ENCODE assay signal across 1 cellular context in the genomic region with DNA sequence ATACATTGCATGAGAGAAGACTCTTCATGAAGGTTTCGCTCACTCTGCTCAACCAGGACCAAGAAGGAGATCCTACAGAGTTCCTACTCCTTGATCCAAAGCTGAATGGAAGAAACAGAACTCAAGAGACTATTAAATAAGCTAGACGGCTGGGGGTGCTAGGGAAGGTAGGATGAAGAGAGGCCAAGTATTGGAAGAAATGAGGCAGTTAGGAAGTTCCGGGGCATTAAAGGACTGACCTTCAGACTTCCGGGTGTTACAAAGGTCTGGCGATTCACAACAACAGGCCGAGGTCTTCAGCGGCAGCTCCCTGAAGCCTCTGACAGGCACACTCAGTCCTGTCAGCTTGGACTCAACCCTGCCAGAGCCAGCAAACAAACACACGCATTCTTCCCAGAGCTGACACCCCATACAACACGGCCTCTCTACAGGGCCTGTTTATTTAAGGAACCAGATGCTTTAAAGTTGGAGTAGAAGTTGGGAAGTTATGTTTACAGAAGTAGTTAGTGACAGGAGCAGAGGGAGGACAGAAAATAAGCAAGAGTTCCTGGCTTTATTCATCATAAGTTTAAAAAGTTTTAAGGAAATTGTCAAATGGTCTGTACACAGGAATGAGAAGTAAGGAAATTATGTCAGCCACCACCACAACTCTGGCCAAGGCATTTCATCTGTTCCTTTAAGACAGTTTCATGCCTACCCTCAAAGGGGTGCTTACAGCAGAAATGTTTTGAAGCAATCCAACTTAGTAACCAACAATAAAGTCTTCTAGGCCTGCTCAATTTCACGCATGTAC.
TF ChIP-seq lines count a peak whose summit lies in the region.

No MANE protein-coding gene starts in this region.

TF ChIP-seq in SK-N-SH treated with all-trans-retinoic acid at 6 μM for 48 hours, 23 proteins besides CTCF, POLR2A, EP300 and RAD21 (continued from another document):
- TF ChIP-seq, protein P1, sequence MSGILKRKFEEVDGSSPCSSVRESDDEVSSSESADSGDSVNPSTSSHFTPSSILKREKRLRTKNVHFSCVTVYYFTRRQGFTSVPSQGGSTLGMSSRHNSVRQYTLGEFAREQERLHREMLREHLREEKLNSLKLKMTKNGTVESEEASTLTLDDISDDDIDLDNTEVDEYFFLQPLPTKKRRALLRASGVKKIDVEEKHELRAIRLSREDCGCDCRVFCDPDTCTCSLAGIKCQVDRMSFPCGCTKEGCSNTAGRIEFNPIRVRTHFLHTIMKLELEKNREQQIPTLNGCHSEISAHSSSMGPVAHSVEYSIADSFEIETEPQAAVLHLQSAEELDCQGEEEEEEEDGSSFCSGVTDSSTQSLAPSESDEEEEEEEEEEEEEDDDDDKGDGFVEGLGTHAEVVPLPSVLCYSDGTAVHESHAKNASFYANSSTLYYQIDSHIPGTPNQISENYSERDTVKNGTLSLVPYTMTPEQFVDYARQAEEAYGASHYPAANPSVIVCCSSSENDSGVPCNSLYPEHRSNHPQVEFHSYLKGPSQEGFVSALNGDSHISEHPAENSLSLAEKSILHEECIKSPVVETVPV (CRISPR knock-in tag; IDR thresholded peaks at IDR 0.05) = no peak
- no peak for TF ChIP-seq ISL1 (CRISPR knock-in tag; IDR thresholded peaks at IDR 0.05)
- TF ChIP-seq CSDC2 (CRISPR knock-in tag; IDR thresholded peaks at IDR 0.05) = no peak
- TF ChIP-seq ARNTL (CRISPR knock-in tag; IDR thresholded peaks at IDR 0.05; ENCODE audit: borderline replicate concordance, low read depth) = no peak
- TF ChIP-seq RARB (CRISPR knock-in tag; IDR thresholded peaks at IDR 0.05) = no peak
- TF ChIP-seq TCF4 (CRISPR knock-in tag; IDR thresholded peaks at IDR 0.05; ENCODE audit: borderline replicate concordance) = no peak
- TF ChIP-seq, protein P2, sequence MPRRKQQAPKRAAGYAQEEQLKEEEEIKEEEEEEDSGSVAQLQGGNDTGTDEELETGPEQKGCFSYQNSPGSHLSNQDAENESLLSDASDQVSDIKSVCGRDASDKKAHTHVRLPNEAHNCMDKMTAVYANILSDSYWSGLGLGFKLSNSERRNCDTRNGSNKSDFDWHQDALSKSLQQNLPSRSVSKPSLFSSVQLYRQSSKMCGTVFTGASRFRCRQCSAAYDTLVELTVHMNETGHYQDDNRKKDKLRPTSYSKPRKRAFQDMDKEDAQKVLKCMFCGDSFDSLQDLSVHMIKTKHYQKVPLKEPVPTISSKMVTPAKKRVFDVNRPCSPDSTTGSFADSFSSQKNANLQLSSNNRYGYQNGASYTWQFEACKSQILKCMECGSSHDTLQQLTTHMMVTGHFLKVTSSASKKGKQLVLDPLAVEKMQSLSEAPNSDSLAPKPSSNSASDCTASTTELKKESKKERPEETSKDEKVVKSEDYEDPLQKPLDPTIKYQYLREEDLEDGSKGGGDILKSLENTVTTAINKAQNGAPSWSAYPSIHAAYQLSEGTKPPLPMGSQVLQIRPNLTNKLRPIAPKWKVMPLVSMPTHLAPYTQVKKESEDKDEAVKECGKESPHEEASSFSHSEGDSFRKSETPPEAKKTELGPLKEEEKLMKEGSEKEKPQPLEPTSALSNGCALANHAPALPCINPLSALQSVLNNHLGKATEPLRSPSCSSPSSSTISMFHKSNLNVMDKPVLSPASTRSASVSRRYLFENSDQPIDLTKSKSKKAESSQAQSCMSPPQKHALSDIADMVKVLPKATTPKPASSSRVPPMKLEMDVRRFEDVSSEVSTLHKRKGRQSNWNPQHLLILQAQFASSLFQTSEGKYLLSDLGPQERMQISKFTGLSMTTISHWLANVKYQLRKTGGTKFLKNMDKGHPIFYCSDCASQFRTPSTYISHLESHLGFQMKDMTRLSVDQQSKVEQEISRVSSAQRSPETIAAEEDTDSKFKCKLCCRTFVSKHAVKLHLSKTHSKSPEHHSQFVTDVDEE (CRISPR knock-in tag; IDR thresholded peaks at IDR 0.05) = no peak
- TF ChIP-seq BACH2 (CRISPR knock-in tag; IDR thresholded peaks at IDR 0.05; ENCODE audit: borderline replicate concordance) = no peak
- TF ChIP-seq ZFP3 (CRISPR knock-in tag; IDR thresholded peaks at IDR 0.05) = no peak
- TF ChIP-seq, protein P3, sequence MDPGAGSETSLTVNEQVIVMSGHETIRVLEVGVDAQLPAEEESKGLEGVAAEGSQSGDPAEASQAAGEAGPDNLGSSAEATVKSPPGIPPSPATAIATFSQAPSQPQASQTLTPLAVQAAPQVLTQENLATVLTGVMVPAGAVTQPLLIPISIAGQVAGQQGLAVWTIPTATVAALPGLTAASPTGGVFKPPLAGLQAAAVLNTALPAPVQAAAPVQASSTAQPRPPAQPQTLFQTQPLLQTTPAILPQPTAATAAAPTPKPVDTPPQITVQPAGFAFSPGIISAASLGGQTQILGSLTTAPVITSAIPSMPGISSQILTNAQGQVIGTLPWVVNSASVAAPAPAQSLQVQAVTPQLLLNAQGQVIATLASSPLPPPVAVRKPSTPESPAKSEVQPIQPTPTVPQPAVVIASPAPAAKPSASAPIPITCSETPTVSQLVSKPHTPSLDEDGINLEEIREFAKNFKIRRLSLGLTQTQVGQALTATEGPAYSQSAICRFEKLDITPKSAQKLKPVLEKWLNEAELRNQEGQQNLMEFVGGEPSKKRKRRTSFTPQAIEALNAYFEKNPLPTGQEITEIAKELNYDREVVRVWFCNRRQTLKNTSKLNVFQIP (CRISPR knock-in tag; IDR thresholded peaks at IDR 0.05; ENCODE audit: borderline replicate concordance, low read depth) = no peak
- TF ChIP-seq, protein P4, sequence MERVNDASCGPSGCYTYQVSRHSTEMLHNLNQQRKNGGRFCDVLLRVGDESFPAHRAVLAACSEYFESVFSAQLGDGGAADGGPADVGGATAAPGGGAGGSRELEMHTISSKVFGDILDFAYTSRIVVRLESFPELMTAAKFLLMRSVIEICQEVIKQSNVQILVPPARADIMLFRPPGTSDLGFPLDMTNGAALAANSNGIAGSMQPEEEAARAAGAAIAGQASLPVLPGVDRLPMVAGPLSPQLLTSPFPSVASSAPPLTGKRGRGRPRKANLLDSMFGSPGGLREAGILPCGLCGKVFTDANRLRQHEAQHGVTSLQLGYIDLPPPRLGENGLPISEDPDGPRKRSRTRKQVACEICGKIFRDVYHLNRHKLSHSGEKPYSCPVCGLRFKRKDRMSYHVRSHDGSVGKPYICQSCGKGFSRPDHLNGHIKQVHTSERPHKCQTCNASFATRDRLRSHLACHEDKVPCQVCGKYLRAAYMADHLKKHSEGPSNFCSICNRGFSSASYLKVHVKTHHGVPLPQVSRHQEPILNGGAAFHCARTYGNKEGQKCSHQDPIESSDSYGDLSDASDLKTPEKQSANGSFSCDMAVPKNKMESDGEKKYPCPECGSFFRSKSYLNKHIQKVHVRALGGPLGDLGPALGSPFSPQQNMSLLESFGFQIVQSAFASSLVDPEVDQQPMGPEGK (CRISPR knock-in tag; IDR thresholded peaks at IDR 0.05; ENCODE audit: borderline replicate concordance) = no peak
- no peak for TF ChIP-seq OSR1 (CRISPR knock-in tag; IDR thresholded peaks at IDR 0.05)
- no peak for TF ChIP-seq ESRRG (CRISPR knock-in tag; IDR thresholded peaks at IDR 0.05)
- TF ChIP-seq SNAI2 (CRISPR knock-in tag; IDR thresholded peaks at IDR 0.05) = no peak
